ENCODE assay signal across 1 cellular context in genomic region chr7:96303105-96303685, GRCh38.
TF ChIP-seq lines count a peak whose summit lies in the region.

No MANE protein-coding gene starts in this region.

TF ChIP-seq in HepG2, 621 proteins besides CTCF, POLR2A, EP300 and RAD21 (continued from another document and continues in another):
- TF ChIP-seq ZNF142 (CRISPR knock-in tag; IDR thresholded peaks at IDR 0.05) (0 out of 2 replicates have a peak, but pooled peaks have one; percentile 37), SIN3B (IDR thresholded peaks at IDR 0.05; ENCODE audit: low read length) (no peak), ZSCAN29 (CRISPR knock-in tag; conservative IDR thresholded peaks at IDR 0.05) (0 out of 2 replicates have a peak, but pooled peaks have one; percentile 46), ZFY (CRISPR knock-in tag; IDR thresholded peaks at IDR 0.05) (peak; percentile 78), ZNF430 (CRISPR knock-in tag; IDR thresholded peaks at IDR 0.05) (0 out of 2 replicates have a peak, but pooled peaks have one; percentile 33), HOXA3 (CRISPR knock-in tag; IDR thresholded peaks at IDR 0.05) (peak; percentile 80), CSRNP1 (CRISPR knock-in tag; IDR thresholded peaks at IDR 0.05) (peak; percentile 39; the same call in 1 of the 2 replicates), ZNF180 (CRISPR knock-in tag; IDR thresholded peaks at IDR 0.05; ENCODE audit: borderline replicate concordance, low read depth) (no peak), ZNF710 (CRISPR knock-in tag; IDR thresholded peaks at IDR 0.05; ENCODE audit: borderline replicate concordance) (peak; percentile 88; the same call in 1 of the 2 replicates), SKI (IDR thresholded peaks at IDR 0.05; ENCODE audit: partially characterized antibody) (peak; percentile 59), SNRNP70 (IDR thresholded peaks at IDR 0.05; ENCODE audit: low read depth, low read length) (no peak), ISL2 (CRISPR knock-in tag; IDR thresholded peaks at IDR 0.05) (peak; percentile 97), ZNF589 (CRISPR knock-in tag; conservative IDR thresholded peaks at IDR 0.05) (0 out of 2 replicates have a peak, but pooled peaks have one; percentile 38), BCL6 (CRISPR knock-in tag; IDR thresholded peaks at IDR 0.05) (peak; percentile 81), ATF5 (CRISPR knock-in tag; IDR thresholded peaks at IDR 0.05; ENCODE audit: low read depth) (no peak), MEF2D (CRISPR knock-in tag; IDR thresholded peaks at IDR 0.05) (peak; percentile 92), TCF7L2 (IDR thresholded peaks at IDR 0.05; ENCODE audit: low read depth, low read length) (peak; percentile 69), DPF2 (CRISPR knock-in tag; IDR thresholded peaks at IDR 0.05; ENCODE audit: borderline replicate concordance, low read depth) (peak; percentile 87; the same call in 1 of the 2 replicates), ZNF264 (CRISPR knock-in tag; IDR thresholded peaks at IDR 0.05) (peak; percentile 82; the same call in 1 of the 2 replicates), POGZ (CRISPR knock-in tag; IDR thresholded peaks at IDR 0.05) (peak; percentile 90), THRA (CRISPR knock-in tag; IDR thresholded peaks at IDR 0.05; ENCODE audit: borderline replicate concordance) (peak; percentile 23; the same call in 1 of the 2 replicates), TFAP4 (IDR thresholded peaks at IDR 0.05; ENCODE audit: borderline replicate concordance, low read depth) (peak; percentile 67; the same call in 1 of the 2 replicates), ZNF670 (CRISPR knock-in tag; IDR thresholded peaks at IDR 0.05; ENCODE audit: borderline replicate concordance) (no peak), RORA (CRISPR knock-in tag; IDR thresholded peaks at IDR 0.05) (no peak)
- TF ChIP-seq, protein P1, sequence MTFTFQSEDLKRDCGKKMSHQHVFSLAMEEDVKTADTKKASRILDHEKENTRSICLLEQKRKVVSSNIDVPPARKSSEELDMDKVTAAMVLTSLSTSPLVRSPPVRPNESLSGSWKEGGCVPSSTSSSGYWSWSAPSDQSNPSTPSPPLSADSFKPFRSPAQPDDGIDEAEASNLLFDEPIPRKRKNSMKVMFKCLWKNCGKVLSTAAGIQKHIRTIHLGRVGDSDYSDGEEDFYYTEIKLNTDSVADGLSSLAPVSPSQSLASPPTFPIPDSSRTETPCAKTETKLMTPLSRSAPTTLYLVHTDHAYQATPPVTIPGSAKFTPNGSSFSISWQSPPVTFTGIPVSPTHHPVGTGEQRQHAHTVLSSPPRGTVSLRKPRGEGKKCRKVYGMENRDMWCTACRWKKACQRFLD (CRISPR knock-in tag; IDR thresholded peaks at IDR 0.05; ENCODE audit: borderline replicate concordance): no peak
- TF ChIP-seq, protein P2, sequence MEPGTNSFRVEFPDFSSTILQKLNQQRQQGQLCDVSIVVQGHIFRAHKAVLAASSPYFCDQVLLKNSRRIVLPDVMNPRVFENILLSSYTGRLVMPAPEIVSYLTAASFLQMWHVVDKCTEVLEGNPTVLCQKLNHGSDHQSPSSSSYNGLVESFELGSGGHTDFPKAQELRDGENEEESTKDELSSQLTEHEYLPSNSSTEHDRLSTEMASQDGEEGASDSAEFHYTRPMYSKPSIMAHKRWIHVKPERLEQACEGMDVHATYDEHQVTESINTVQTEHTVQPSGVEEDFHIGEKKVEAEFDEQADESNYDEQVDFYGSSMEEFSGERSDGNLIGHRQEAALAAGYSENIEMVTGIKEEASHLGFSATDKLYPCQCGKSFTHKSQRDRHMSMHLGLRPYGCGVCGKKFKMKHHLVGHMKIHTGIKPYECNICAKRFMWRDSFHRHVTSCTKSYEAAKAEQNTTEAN (CRISPR knock-in tag; conservative IDR thresholded peaks at IDR 0.05): no peak
- TF ChIP-seq, protein P3, sequence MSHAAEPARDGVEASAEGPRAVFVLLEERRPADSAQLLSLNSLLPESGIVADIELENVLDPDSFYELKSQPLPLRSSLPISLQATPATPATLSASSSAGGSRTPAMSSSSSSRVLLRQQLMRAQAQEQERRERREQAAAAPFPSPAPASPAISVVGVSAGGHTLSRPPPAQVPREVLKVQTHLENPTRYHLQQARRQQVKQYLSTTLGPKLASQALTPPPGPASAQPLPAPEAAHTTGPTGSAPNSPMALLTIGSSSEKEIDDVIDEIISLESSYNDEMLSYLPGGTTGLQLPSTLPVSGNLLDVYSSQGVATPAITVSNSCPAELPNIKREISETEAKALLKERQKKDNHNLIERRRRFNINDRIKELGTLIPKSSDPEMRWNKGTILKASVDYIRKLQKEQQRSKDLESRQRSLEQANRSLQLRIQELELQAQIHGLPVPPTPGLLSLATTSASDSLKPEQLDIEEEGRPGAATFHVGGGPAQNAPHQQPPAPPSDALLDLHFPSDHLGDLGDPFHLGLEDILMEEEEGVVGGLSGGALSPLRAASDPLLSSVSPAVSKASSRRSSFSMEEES (CRISPR knock-in tag; IDR thresholded peaks at IDR 0.05): peak; percentile 64; the same call in 1 of the 2 replicates
- TF ChIP-seq, protein P4, sequence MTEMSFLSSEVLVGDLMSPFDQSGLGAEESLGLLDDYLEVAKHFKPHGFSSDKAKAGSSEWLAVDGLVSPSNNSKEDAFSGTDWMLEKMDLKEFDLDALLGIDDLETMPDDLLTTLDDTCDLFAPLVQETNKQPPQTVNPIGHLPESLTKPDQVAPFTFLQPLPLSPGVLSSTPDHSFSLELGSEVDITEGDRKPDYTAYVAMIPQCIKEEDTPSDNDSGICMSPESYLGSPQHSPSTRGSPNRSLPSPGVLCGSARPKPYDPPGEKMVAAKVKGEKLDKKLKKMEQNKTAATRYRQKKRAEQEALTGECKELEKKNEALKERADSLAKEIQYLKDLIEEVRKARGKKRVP (CRISPR knock-in tag; IDR thresholded peaks at IDR 0.05): peak in 1 of 2 experiments; percentile 31; a peak in 1 of 4 replicates
- TF ChIP-seq, protein P5, sequence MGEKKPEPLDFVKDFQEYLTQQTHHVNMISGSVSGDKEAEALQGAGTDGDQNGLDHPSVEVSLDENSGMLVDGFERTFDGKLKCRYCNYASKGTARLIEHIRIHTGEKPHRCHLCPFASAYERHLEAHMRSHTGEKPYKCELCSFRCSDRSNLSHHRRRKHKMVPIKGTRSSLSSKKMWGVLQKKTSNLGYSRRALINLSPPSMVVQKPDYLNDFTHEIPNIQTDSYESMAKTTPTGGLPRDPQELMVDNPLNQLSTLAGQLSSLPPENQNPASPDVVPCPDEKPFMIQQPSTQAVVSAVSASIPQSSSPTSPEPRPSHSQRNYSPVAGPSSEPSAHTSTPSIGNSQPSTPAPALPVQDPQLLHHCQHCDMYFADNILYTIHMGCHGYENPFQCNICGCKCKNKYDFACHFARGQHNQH (CRISPR knock-in tag; IDR thresholded peaks at IDR 0.05): peak; percentile 83; the same call in 1 of the 2 replicates
- TF ChIP-seq, protein P6, sequence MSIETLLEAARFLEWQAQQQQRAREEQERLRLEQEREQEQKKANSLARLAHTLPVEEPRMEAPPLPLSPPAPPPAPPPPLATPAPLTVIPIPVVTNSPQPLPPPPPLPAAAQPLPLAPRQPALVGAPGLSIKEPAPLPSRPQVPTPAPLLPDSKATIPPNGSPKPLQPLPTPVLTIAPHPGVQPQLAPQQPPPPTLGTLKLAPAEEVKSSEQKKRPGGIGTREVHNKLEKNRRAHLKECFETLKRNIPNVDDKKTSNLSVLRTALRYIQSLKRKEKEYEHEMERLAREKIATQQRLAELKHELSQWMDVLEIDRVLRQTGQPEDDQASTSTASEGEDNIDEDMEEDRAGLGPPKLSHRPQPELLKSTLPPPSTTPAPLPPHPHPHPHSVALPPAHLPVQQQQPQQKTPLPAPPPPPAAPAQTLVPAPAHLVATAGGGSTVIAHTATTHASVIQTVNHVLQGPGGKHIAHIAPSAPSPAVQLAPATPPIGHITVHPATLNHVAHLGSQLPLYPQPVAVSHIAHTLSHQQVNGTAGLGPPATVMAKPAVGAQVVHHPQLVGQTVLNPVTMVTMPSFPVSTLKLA (IDR thresholded peaks at IDR 0.05): peak; percentile 51; the same call in 1 of the 2 replicates
- TF ChIP-seq, protein P7, sequence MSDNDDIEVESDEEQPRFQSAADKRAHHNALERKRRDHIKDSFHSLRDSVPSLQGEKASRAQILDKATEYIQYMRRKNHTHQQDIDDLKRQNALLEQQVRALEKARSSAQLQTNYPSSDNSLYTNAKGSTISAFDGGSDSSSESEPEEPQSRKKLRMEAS (IDR thresholded peaks at IDR 0.05): peak; percentile 62; the same call in 1 of the 2 replicates
